Comparison of ENCODE assay signal across 1 cellular context in the genomic region with DNA sequence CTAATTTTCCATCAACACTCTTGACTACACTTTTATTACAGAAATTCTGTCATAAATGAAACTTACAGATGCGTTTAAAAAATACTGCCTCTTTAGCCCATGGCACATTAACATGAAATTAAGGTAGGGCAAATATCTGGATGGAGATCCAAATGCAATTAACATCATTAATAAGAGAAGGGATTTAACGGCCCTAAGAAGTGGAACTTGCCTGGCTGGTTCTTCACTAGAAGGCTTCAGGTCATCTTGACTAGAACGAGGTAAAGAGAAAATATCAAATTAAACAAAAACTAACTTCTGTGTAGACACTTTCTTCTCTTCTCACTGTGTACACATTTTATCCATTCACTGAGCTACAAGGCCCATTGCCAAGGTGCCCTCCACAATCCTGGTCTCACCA.
TF ChIP-seq lines count a peak whose summit lies in the region.

No MANE protein-coding gene starts in this region.

TF ChIP-seq in endothelial cell of umbilical vein, 7 proteins besides CTCF, POLR2A, EP300 and RAD21:
- TF ChIP-seq MYC (IDR thresholded peaks at IDR 0.05; ENCODE audit: low read depth, low read length) (no peak), FOS (IDR thresholded peaks at IDR 0.05; ENCODE audit: borderline replicate concordance, insufficient read depth, low read length) (no peak), JUN (IDR thresholded peaks at IDR 0.05; ENCODE audit: borderline replicate concordance, insufficient read depth, insufficient read length, low read depth) (no peak), POLR2AphosphoS5 (IDR thresholded peaks at IDR 0.05; ENCODE audit: insufficient read depth, low read depth, low read length) (no peak), GATA2 (IDR thresholded peaks at IDR 0.05; ENCODE audit: insufficient read depth, insufficient read length, low read depth, low read length) (no peak), EZH2 (IDR thresholded peaks at IDR 0.05; ENCODE audit: borderline replicate concordance, low read depth, low read length, severe bottlenecking) (no peak)
- TF ChIP-seq, protein P1, sequence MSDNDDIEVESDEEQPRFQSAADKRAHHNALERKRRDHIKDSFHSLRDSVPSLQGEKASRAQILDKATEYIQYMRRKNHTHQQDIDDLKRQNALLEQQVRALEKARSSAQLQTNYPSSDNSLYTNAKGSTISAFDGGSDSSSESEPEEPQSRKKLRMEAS (IDR thresholded peaks at IDR 0.05; ENCODE audit: insufficient read depth, insufficient read length): no peak
